Comparison of ENCODE assay signal across 14 cellular contexts in the genomic region with DNA sequence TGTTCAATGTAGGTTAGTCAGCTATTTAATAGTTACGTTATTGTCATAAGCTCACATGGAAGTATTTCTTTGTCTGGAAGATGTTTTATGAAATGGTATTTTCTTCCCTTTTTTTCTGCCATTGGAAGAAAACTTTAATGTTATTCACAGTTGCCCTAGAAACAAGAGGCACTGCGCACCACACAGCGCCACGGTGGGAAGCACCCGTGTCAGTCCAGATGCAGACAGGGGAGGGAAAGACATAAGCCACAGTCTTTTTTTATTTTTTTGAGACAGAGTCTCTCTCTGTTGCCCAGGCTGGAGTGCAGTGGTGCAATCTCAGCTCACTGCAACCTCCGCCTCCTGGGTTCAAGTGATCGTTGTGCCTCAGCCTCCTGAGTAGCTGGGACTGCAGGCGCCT.
DNase-seq lines count a peak whose midpoint lies in the region; ATAC-seq and TF ChIP-seq lines count a peak whose summit lies in the region.
"Had no signal": no experiment of that assay in that cellular context is flagged by ENCODE, and none has a peak within 500 bp of the region (broad histone marks: within the 10 kb centered on the region; RNA-seq: fewer than 3 reads in every experiment).

No MANE protein-coding gene starts in this region.

- H3K56ac ChIP-seq in H9 (ENCODE audit: insufficient read length, low read depth, low read length) = no peak overlapping the region

- no peak overlapping the region for H2AK5ac ChIP-seq in H9 (ENCODE audit: insufficient read length, low read length)

- H3T11ph ChIP-seq in H9 (ENCODE audit: low read length) = no peak overlapping the region

- no peak overlapping the region for H3K4me3 ChIP-seq in neural progenitor cell
- H3K4me3 ChIP-seq: BLaER1 treated with 17β-estradiol and CSF1 and Interleukin-3, amounts not matched to agents 10 nM and 100 nM had no signal

- no peak overlapping the region for H2BK15ac ChIP-seq in H9 (ENCODE audit: low read depth, low read length)

- H3K4me1 Mint-ChIP-seq in CD14-positive monocyte (peaks cover 33% of the 10 kb centered on the region), H9 (peaks cover 28 to 37% of the 10 kb centered on the region in 2 experiments), endothelial cell (ENCODE audit: unreplicated experiment) (peaks cover 7% of the 10 kb centered on the region), neural progenitor cell (peaks cover 24% of the 10 kb centered on the region)
- H3K4me1 Mint-ChIP-seq: CD4-positive, alpha-beta memory T cell had no signal

- H3K4me3 Mint-ChIP-seq in CD14-positive monocyte (peak overlapping the region in 1 of 2 donors; percentile 56), H9 (no peak overlapping the region), endothelial cell (ENCODE audit: unreplicated experiment) (no peak overlapping the region), neural progenitor cell (no peak overlapping the region)
- H3K4me3 Mint-ChIP-seq: CD4-positive, alpha-beta memory T cell had no signal

- H3K36me3 ChIP-seq in neural progenitor cell = no peaks in the 10 kb centered on the region
- H3K36me3 ChIP-seq: BLaER1 treated with 17β-estradiol and CSF1 and Interleukin-3, amounts not matched to agents 10 nM and 100 nM had no signal

- no peaks in the 10 kb centered on the region for H4K20me1 ChIP-seq in H9 (ENCODE audit: control insufficient read depth, insufficient read depth, insufficient read length)
- peaks cover 26% of the 10 kb centered on the region for H4K20me1 ChIP-seq in neural progenitor cell (ENCODE audit: low read depth)
- H4K20me1 ChIP-seq: BLaER1 treated with 17β-estradiol and CSF1 and Interleukin-3, amounts not matched to agents 10 nM and 100 nM had no signal

- no peak for DNase-seq in CD14-positive monocyte (ENCODE audit: low spot score)
- DNase-seq in H9 = no peak
- no peak for DNase-seq in endothelial cell (ENCODE audit: low spot score)
- DNase-seq in neural progenitor cell (ENCODE audit: low spot score) = no peak
- DNase-seq in occipital lobe (lab: John Stamatoyannopoulos, UW) = no peak
- no peak for DNase-seq in mesenteric fat pad (ENCODE audit: low spot score)
- DNase-seq: ACHN; CD4-positive, alpha-beta memory T cell; DMS153; DND-41; GDM1; IMR-90 had no signal

- H4K5ac ChIP-seq in H9 (ENCODE audit: insufficient read length, low read depth, low read length) = no peak overlapping the region

- H2BK5ac ChIP-seq in H9 (ENCODE audit: insufficient read length, low read length) = no peak overlapping the region

- no peak overlapping the region for H4K91ac ChIP-seq in H9 (ENCODE audit: insufficient read length, low read depth, low read length)

- H3K14ac ChIP-seq in H9 (ENCODE audit: insufficient read depth, low read length) = no peak overlapping the region

- no peaks in the 10 kb centered on the region for H3K27me3 ChIP-seq in H9 (ENCODE audit: insufficient read depth, low read length)
- H3K27me3 ChIP-seq in neural progenitor cell = no peaks in the 10 kb centered on the region
- H3K27me3 ChIP-seq: BLaER1 treated with 17β-estradiol and CSF1 and Interleukin-3, amounts not matched to agents 10 nM and 100 nM had no signal

- H3K23me2 ChIP-seq in H9 (ENCODE audit: insufficient read length, low read depth, low read length, poor library complexity, severe bottlenecking) = no peaks in the 10 kb centered on the region

- H3K18ac ChIP-seq in H9 (ENCODE audit: insufficient read length, low read depth, low read length) = no peak overlapping the region

- H3K27me3 Mint-ChIP-seq in CD14-positive monocyte (ENCODE audit: low read depth in 3 of 3) (peaks cover 0 to 2% (median 0%) of the 10 kb centered on the region in 3 donors), H9 (ENCODE audit: low read depth) (no peaks in the 10 kb centered on the region), endothelial cell (ENCODE audit: unreplicated experiment) (peaks cover 1% of the 10 kb centered on the region), neural progenitor cell (ENCODE audit: insufficient read depth, low read depth) (no peaks in the 10 kb centered on the region)
- H3K27me3 Mint-ChIP-seq: CD4-positive, alpha-beta memory T cell had no signal

- H3K79me1 ChIP-seq in H9 (ENCODE audit: insufficient read depth, low read depth, low read length, poor library complexity, severe bottlenecking) = peaks cover 3% of the 10 kb centered on the region

- ATAC-seq in HG02885 (IDR thresholded peaks at IDR 0.05; ENCODE audit: poor library complexity, unreplicated experiment) = no peak

- no peak overlapping the region for H3K23ac ChIP-seq in H9 (ENCODE audit: insufficient read length, low read depth, low read length)

- H2BK120ac ChIP-seq in H9 (ENCODE audit: low read depth, low read length, poor library complexity, severe bottlenecking) = no peak overlapping the region

- H3K4me1 ChIP-seq in H9 (ENCODE audit: insufficient read depth, low read length) = peaks cover 11% of the 10 kb centered on the region; the same call in 1 of the 2 replicates
- peaks cover 32% of the 10 kb centered on the region for H3K4me1 ChIP-seq in neural progenitor cell

- H3K9me3 Mint-ChIP-seq in CD14-positive monocyte = peaks cover 0 to 5% (median 0%) of the 10 kb centered on the region in 7 donors
- peaks cover under 1% of the 10 kb centered on the region in 2 experiments; a peak in 3 of 5 replicates for H3K9me3 Mint-ChIP-seq in H9
- no peaks in the 10 kb centered on the region for H3K9me3 Mint-ChIP-seq in endothelial cell (ENCODE audit: unreplicated experiment)
- H3K9me3 Mint-ChIP-seq in neural progenitor cell = no peaks in the 10 kb centered on the region

- H3K27ac Mint-ChIP-seq in CD14-positive monocyte (peak overlapping the region; percentile 74 to 88 (median 84)), H9 (peak overlapping the region; percentile 29 to 55 (median 51); a peak in 3 of 7 replicates), endothelial cell (ENCODE audit: unreplicated experiment) (peak overlapping the region; percentile 57), neural progenitor cell (peak overlapping the region; percentile 22)
- H3K27ac Mint-ChIP-seq: CD4-positive, alpha-beta memory T cell had no signal

- H3K4ac ChIP-seq in H9 (ENCODE audit: low read depth, low read length) = no peak overlapping the region

- H3K9me3 ChIP-seq in H9 (ENCODE audit: control insufficient read depth, low read depth, low read length) (no peaks in the 10 kb centered on the region), neural progenitor cell (ENCODE audit: low read depth) (no peaks in the 10 kb centered on the region)
- H3K9me3 ChIP-seq: BLaER1 treated with 17β-estradiol and CSF1 and Interleukin-3, amounts not matched to agents 10 nM and 100 nM had no signal

- H2AFZ ChIP-seq in H9 (ENCODE audit: low read length) = no peak overlapping the region
- no peak overlapping the region for H2AFZ ChIP-seq in neural progenitor cell (replicated peaks)

- intact Hi-C loops in CD14-positive monocyte (cut with micrococcal nuclease) = no loop called here

- H3K36me3 Mint-ChIP-seq in CD14-positive monocyte (peaks cover 5 to 8% of the 10 kb centered on the region in 2 donors), H9 (ENCODE audit: insufficient read depth in 1 of 3, low read depth in 3 of 3) (peaks cover 13 to 20% (median 17%) of the 10 kb centered on the region in 3 experiments), endothelial cell (ENCODE audit: low read depth, unreplicated experiment) (peaks cover 5% of the 10 kb centered on the region), neural progenitor cell (no peaks in the 10 kb centered on the region)

- no peak overlapping the region for H3K9ac ChIP-seq in H9 (ENCODE audit: extremely low read depth, insufficient read length, low read length)
- no peak overlapping the region for H3K9ac ChIP-seq in neural progenitor cell
- H3K9ac ChIP-seq: BLaER1 treated with 17β-estradiol and CSF1 and Interleukin-3, amounts not matched to agents 10 nM and 100 nM had no signal

- H3K4me2 ChIP-seq in H9 (ENCODE audit: insufficient read depth, insufficient read length, low read length) (no peak overlapping the region), neural progenitor cell (no peak overlapping the region)
- H3K4me2 ChIP-seq: BLaER1 treated with 17β-estradiol and CSF1 and Interleukin-3, amounts not matched to agents 10 nM and 100 nM had no signal

- TF ChIP-seq CTCF in CD14-positive monocyte (IDR thresholded peaks at IDR 0.05) (no peak), H9 (conservative IDR thresholded peaks at IDR 0.05) (no peak), endothelial cell (IDR thresholded peaks at IDR 0.05; ENCODE audit: unreplicated experiment) (no peak), neural progenitor cell (IDR thresholded peaks at IDR 0.05) (no peak)

- peaks cover 5% of the 10 kb centered on the region for H3F3A ChIP-seq in neural progenitor cell (ENCODE audit: low read depth)

- H2BK20ac ChIP-seq in H9 (ENCODE audit: low read depth, low read length, poor library complexity, severe bottlenecking) = no peak overlapping the region

- H2BK12ac ChIP-seq in H9 (ENCODE audit: insufficient read length, low read depth, low read length) = no peak overlapping the region

- no peak overlapping the region for H3K27ac ChIP-seq in H9 (ENCODE audit: insufficient read length, low read depth, low read length)
- no peak overlapping the region for H3K27ac ChIP-seq in neural progenitor cell
- H3K27ac ChIP-seq: BLaER1 treated with 17β-estradiol and CSF1 and Interleukin-3, amounts not matched to agents 10 nM and 100 nM had no signal

- H4K8ac ChIP-seq in H9 (replicated peaks; ENCODE audit: insufficient read length, low read depth, low read length) = no peak overlapping the region

- no CpG with 5 or more reads among the region's 8 CpGs for WGBS in H9 (ENCODE audit: extremely low coverage, insufficient read length, low lambda C conversion rate)

- H3K79me2 ChIP-seq in H9 (ENCODE audit: insufficient read depth, low read length) = peaks cover 22% of the 10 kb centered on the region; the same call in 1 of the 2 replicates
- peaks cover 78% of the 10 kb centered on the region for H3K79me2 ChIP-seq in neural progenitor cell (ENCODE audit: low read depth)

Comparison
In these comparisons a context has a peak if more than half of its experiments do, and no peak if none do; other contexts are left out.
1. H3K27ac Mint-ChIP-seq: peak in every context shown above with its lines; median percentile 84 in CD14-positive monocyte; 57 in endothelial cell; 51 in H9; 22 in neural progenitor cell.